ENCODE assay signal across 24 cellular contexts in genomic region chr14:102966256-102966655, GRCh38. TPM values are rescaled to one million over a fixed set of nuclear protein-coding genes. Genes with fewer than 3 reads are reported as not detected.
DNase-seq lines count a peak whose midpoint lies in the region; ATAC-seq, FAIRE-seq and TF ChIP-seq lines count a peak whose summit lies in the region.
"Had no signal": no experiment of that assay in that cellular context is flagged by ENCODE, and none has a peak within 500 bp of the region (broad histone marks: within the 10 kb centered on the region; RNA-seq: fewer than 3 reads in every experiment).

No MANE protein-coding gene starts in this region.

- no peak for ATAC-seq in aorta (ENCODE audit: low FRiP score)
- no peak for ATAC-seq in GM21717 (IDR thresholded peaks at IDR 0.05; ENCODE audit: unreplicated experiment)
- no peak for ATAC-seq in HG02571 (IDR thresholded peaks at IDR 0.05; ENCODE audit: unreplicated experiment)
- ATAC-seq: A549, HCT116 had no signal

- H4K20me1 ChIP-seq in astrocyte (ENCODE audit: insufficient read depth, low read length) = peaks cover 29% of the 10 kb centered on the region
- H4K20me1 ChIP-seq: BLaER1 treated with 17β-estradiol and CSF1 and Interleukin-3, amounts not matched to agents 10 nM and 100 nM had no signal

- H2AFZ ChIP-seq in astrocyte (ENCODE audit: low read depth, low read length) = no peak overlapping the region
- H2AFZ ChIP-seq: GM23248 had no signal

- H3K4me1 ChIP-seq in astrocyte (ENCODE audit: insufficient read depth, low read length) = no peaks in the 10 kb centered on the region
- H3K4me1 ChIP-seq in skeletal muscle tissue (ENCODE audit: control insufficient read depth in 3 of 3, insufficient read depth in 3 of 3, low read length in 3 of 3) = peaks cover 21 to 31% (median 24%) of the 10 kb centered on the region in 3 donors
- H3K4me1 ChIP-seq in aorta (ENCODE audit: control insufficient read depth in 1 of 2, insufficient read depth in 2 of 2, low read length in 2 of 2) = no peaks in the 10 kb centered on the region
- H3K4me1 ChIP-seq: A549, BE2C had no signal

- H3K36me3 ChIP-seq in astrocyte (ENCODE audit: insufficient read depth, low read length) (peaks cover 68% of the 10 kb centered on the region), skeletal muscle tissue (ENCODE audit: control insufficient read depth in 3 of 3, insufficient read depth in 3 of 3, low read length in 3 of 3) (peaks cover 73 to 91% (median 74%) of the 10 kb centered on the region in 3 donors), aorta (ENCODE audit: control insufficient read depth in 1 of 2, insufficient read depth in 2 of 2, low read length in 1 of 2) (peaks cover 0 to 26% of the 10 kb centered on the region in 2 donors)

- H3K4me1 Mint-ChIP-seq in astrocyte (ENCODE audit: low read depth, unreplicated experiment) = no peaks in the 10 kb centered on the region
- H3K4me1 Mint-ChIP-seq: CD8-positive, alpha-beta memory T cell had no signal

- no peak overlapping the region for H3K9ac ChIP-seq in astrocyte (ENCODE audit: low read length)
- H3K9ac ChIP-seq in skeletal muscle tissue (ENCODE audit: low read depth in 1 of 3, low read length in 3 of 3) = no peak overlapping the region
- H3K9ac ChIP-seq: BLaER1 treated with 17β-estradiol and CSF1 and Interleukin-3, amounts not matched to agents 10 nM and 100 nM; GM23248 had no signal

- H3K9me3 ChIP-seq in astrocyte (ENCODE audit: insufficient read depth, low read depth, low read length) (no peaks in the 10 kb centered on the region), skeletal muscle tissue (ENCODE audit: control insufficient read depth in 3 of 3, low read length in 3 of 3) (no peaks in the 10 kb centered on the region), aorta (ENCODE audit: control insufficient read depth, low read length) (no peaks in the 10 kb centered on the region)
- H3K9me3 ChIP-seq: A549; BE2C; BLaER1 treated with 17β-estradiol and CSF1 and Interleukin-3, amounts not matched to agents 10 nM and 100 nM had no signal

- WGBS in aorta, 2 donors = 95% methylated on average over 15 of the region's 15 CpGs

- peak overlapping the region; percentile 26 for H3K27ac Mint-ChIP-seq in astrocyte (ENCODE audit: unreplicated experiment)
- H3K27ac Mint-ChIP-seq: CD4-positive, alpha-beta T cell had no signal

- H3K27me3 ChIP-seq in astrocyte (ENCODE audit: insufficient read depth, low read length) (no peaks in the 10 kb centered on the region), skeletal muscle tissue (ENCODE audit: control insufficient read depth in 3 of 3, insufficient read depth in 3 of 3, low read length in 3 of 3) (no peaks in the 10 kb centered on the region), aorta (ENCODE audit: control insufficient read depth in 1 of 2, insufficient read depth in 2 of 2, low read length in 1 of 2) (no peaks in the 10 kb centered on the region)
- H3K27me3 ChIP-seq: BE2C; BLaER1 treated with 17β-estradiol and CSF1 and Interleukin-3, amounts not matched to agents 10 nM and 100 nM had no signal

- no peak overlapping the region for H3K4me2 ChIP-seq in astrocyte (ENCODE audit: low read length)
- H3K4me2 ChIP-seq: A549; BLaER1 treated with 17β-estradiol and CSF1 and Interleukin-3, amounts not matched to agents 10 nM and 100 nM had no signal

- H3K36me3 Mint-ChIP-seq in astrocyte (ENCODE audit: low read depth, unreplicated experiment) = peaks cover 23% of the 10 kb centered on the region
- H3K36me3 Mint-ChIP-seq: CD8-positive, alpha-beta memory T cell had no signal

- DNase-seq in astrocyte (ENCODE audit: low read depth) = no peak
- DNase-seq in foreskin melanocyte = peak; percentile 17
- peak; percentile 25 to 52 for DNase-seq in aorta
- no peak for DNase-seq in retina
- DNase-seq: 8988T; ACHN; BE2C; CD4-positive, alpha-beta T cell; CD8-positive, alpha-beta memory T cell; DMS53; DMS79 treated with DMSO at 0.1 percent for 48 hours; GF-D8; GM23248; H7 had no signal

- no peaks in the 10 kb centered on the region for H3K27me3 Mint-ChIP-seq in astrocyte (ENCODE audit: low read depth, unreplicated experiment)
- H3K27me3 Mint-ChIP-seq: CD4-positive, alpha-beta T cell; CD8-positive, alpha-beta memory T cell had no signal

- intact Hi-C loops in aorta (cut with DNase I) = no loop called here

- no peaks in the 10 kb centered on the region for H3K79me2 ChIP-seq in astrocyte (ENCODE audit: insufficient read depth, low read length)

- TF ChIP-seq CTCF in astrocyte (IDR thresholded peaks at IDR 0.05; ENCODE audit: insufficient read depth, low read depth, low read length) = no peak

- H3K27ac ChIP-seq in astrocyte (ENCODE audit: low read depth, low read length) (no peak overlapping the region), skeletal muscle tissue (ENCODE audit: low read depth, low read length) (peak overlapping the region; percentile 59), aorta (ENCODE audit: low read depth in 1 of 2, low read length in 2 of 2) (no peak overlapping the region)
- H3K27ac ChIP-seq: A549; BLaER1 treated with 17β-estradiol and CSF1 and Interleukin-3, amounts not matched to agents 10 nM and 100 nM; GM23248 had no signal

- FAIRE-seq in astrocyte (lab: Jason Lieb, UNC) = no peak
- FAIRE-seq: A549, GM12891, H1 had no signal

- H3K4me3 ChIP-seq in astrocyte (ENCODE audit: insufficient read depth, low read depth, low read length) (no peak overlapping the region), skeletal muscle tissue (ENCODE audit: low read length in 3 of 3) (no peak overlapping the region), aorta (ENCODE audit: low read length in 2 of 2) (no peak overlapping the region)
- H3K4me3 ChIP-seq: A549; BLaER1 treated with 17β-estradiol and CSF1 and Interleukin-3, amounts not matched to agents 10 nM and 100 nM; GM23248 had no signal

- no peaks in the 10 kb centered on the region for H3K9me3 Mint-ChIP-seq in astrocyte (ENCODE audit: unreplicated experiment)
- H3K9me3 Mint-ChIP-seq: CD4-positive, alpha-beta T cell; CD8-positive, alpha-beta memory T cell had no signal

- no peak overlapping the region for H3K4me3 Mint-ChIP-seq in astrocyte (ENCODE audit: unreplicated experiment)
- H3K4me3 Mint-ChIP-seq: CD14-positive monocyte; CD4-positive, alpha-beta T cell; CD8-positive, alpha-beta memory T cell had no signal

RNA-seq across cellular contexts. Expression of gene AMN, which starts 43.8 kb away (rescaled TPM):
- total RNA-seq in astrocyte (2.0 and 3.4 TPM in 2 replicates), skeletal muscle tissue (1.0 TPM), aorta (under 1 TPM; 0.16 to 0.48 TPM)
- polyA plus RNA-seq in aorta = 1 to 10 TPM in 1 of 2 donors, under 1 TPM in 1; 0.20 to 8.8 TPM
- total RNA-seq: G401, GM23248 had no signal
- polyA plus RNA-seq: CD14-positive monocyte, GM23248 had no signal

Comparison
In these comparisons a context has a peak if more than half of its experiments do, and no peak if none do; other contexts are left out.
1. DNase-seq: peak in foreskin melanocyte (single experiment) and aorta (2 of 2); none in astrocyte (single experiment) and retina (single experiment).